8 cellular contexts compared by ENCODE assay signal in genomic region chr12:30795660-30796507, GRCh38. TPM values are rescaled to one million over a fixed set of nuclear protein-coding genes. Genes with fewer than 3 reads are reported as not detected.
DNase-seq lines count a peak whose midpoint lies in the region; ATAC-seq and TF ChIP-seq lines count a peak whose summit lies in the region.

No MANE protein-coding gene starts in this region.

- under 1% methylated on average over 70 of the region's 70 CpGs for WGBS in HUES64
- WGBS in lower leg skin, 2 donors = 2 to 8% methylated on average over 54 to 58 of the region's 70 CpGs

- H3K27ac ChIP-seq in HUES64 (ENCODE audit: low read depth, low read length) = peak overlapping the region; percentile 95

- no peaks in the 10 kb centered on the region for H3K9me3 ChIP-seq in HUES64 (ENCODE audit: insufficient read depth, low read depth, low read length)

- intact Hi-C loops in lower leg skin (cut with DNase I; ENCODE audit: low total_unique reads) = no loop called here

- peaks cover 10% of the 10 kb centered on the region; the same call in 1 of the 2 replicates for H3K27me3 ChIP-seq in HUES64 (ENCODE audit: insufficient read depth, low read length)

- TF ChIP-seq CTCF in WTC11 (IDR thresholded peaks at IDR 0.05) (no peak), lower leg skin (IDR thresholded peaks at IDR 0.05) (no peak)

- peaks cover 56% of the 10 kb centered on the region for H3K4me1 Mint-ChIP-seq in WTC11

- H3K36me3 Mint-ChIP-seq in WTC11 = peaks cover 19% of the 10 kb centered on the region

- H3K9me3 Mint-ChIP-seq in WTC11 = peaks cover 7% of the 10 kb centered on the region

- peak overlapping the region; percentile 65 for H3K4me3 ChIP-seq in HUES64 (ENCODE audit: low read length)
- H3K4me3 ChIP-seq in lower leg skin (ENCODE audit: low read depth, poor library complexity, severe bottlenecking) = peak overlapping the region; percentile 34

- H3K36me3 ChIP-seq in HUES64 (ENCODE audit: insufficient read depth, low read length) = peaks cover 13% of the 10 kb centered on the region; the same call in 1 of the 2 replicates

- H3K4me3 Mint-ChIP-seq in WTC11 = peak overlapping the region; percentile 78

- H3K9ac ChIP-seq in HUES64 (ENCODE audit: low read depth, low read length) = peak overlapping the region; percentile 82

- H3K27ac Mint-ChIP-seq in WTC11 = peak overlapping the region; percentile 53

- CTCF ChIA-PET in WTC11 (lab: Charles Lee) = interaction anchor here (0.6 to 4.5 kb wide), 8 partner anchors 10 to 100 kb away, joined by 3 to 59 read pairs (median 4); partner anchors contain the start of genes CAPRIN2 and IPO8

- ATAC-seq in GM21576 (IDR thresholded peaks at IDR 0.05; ENCODE audit: unreplicated experiment) (peak; percentile 79), WTC11 (peak; percentile 61)

- no peak for TF ChIP-seq POLR2A in lower leg skin (IDR thresholded peaks at IDR 0.05)

- POLR2A ChIA-PET in WTC11 (lab: Charles Lee) = interaction anchor here (1.0 to 3.1 kb wide), 5 partner anchors 10 to 100 kb away, joined by 3 to 37 read pairs (median 6); partner anchors contain the start of genes CAPRIN2 and IPO8

- peaks cover 21% of the 10 kb centered on the region for H3K4me1 ChIP-seq in HUES64 (ENCODE audit: insufficient read depth, low read length)

- peaks cover 17% of the 10 kb centered on the region for H3K27me3 Mint-ChIP-seq in WTC11 (ENCODE audit: low read depth)

- peak; percentile 82 for DNase-seq in ELF-1 (ENCODE audit: low read depth, low spot score)
- peak; percentile 81 for DNase-seq in WTC11 (ENCODE audit: low spot score)
- peak; percentile 81 for DNase-seq in dermis blood vessel endothelial cell
- DNase-seq in lower leg skin (ENCODE audit: low spot score in 2 of 2) = peak in 1 of 2 donors; percentile 90
- peak; percentile 7 to 16 for DNase-seq in stimulated activated CD8-positive, alpha-beta memory T cell treated with anti-CD3 and anti-CD28 coated beads, Interleukin-15, amount 100 ng/mL, for 4 hours (ENCODE audit: low read depth in 2 of 2)
- no peak for DNase-seq in NCI-H2196 (lab: John Stamatoyannopoulos, UW; ENCODE audit: unreplicated experiment)

TF ChIP-seq in WTC11, 78 proteins besides CTCF, POLR2A, EP300 and RAD21:
- TF ChIP-seq RELA (CRISPR knock-in tag; IDR thresholded peaks at IDR 0.05; ENCODE audit: borderline replicate concordance) (peak; percentile 80; the same call in 1 of the 2 replicates), GABPB1 (CRISPR knock-in tag; IDR thresholded peaks at IDR 0.05) (0 out of 2 replicates have a peak, but pooled peaks have one; percentile 16), SP1 (CRISPR knock-in tag; conservative IDR thresholded peaks at IDR 0.05) (peak; percentile 12; the same call in 1 of the 2 replicates), ZNF121 (CRISPR knock-in tag; IDR thresholded peaks at IDR 0.05) (no peak), CBFB (CRISPR knock-in tag; IDR thresholded peaks at IDR 0.05; ENCODE audit: low read depth) (no peak), TEAD1 (CRISPR knock-in tag; IDR thresholded peaks at IDR 0.05) (no peak; the same call in 1 of the 2 replicates), FOXK1 (CRISPR knock-in tag; IDR thresholded peaks at IDR 0.05) (peak; percentile 36; the same call in 1 of the 2 replicates), ZNF671 (CRISPR knock-in tag; IDR thresholded peaks at IDR 0.05) (no peak), MAX (CRISPR knock-in tag; IDR thresholded peaks at IDR 0.05) (peak; percentile 55), ZNF423 (CRISPR knock-in tag; IDR thresholded peaks at IDR 0.05) (0 out of 2 replicates have a peak, but pooled peaks have one; percentile 9), ARID4B (CRISPR knock-in tag; IDR thresholded peaks at IDR 0.05; ENCODE audit: borderline replicate concordance) (peak; percentile 54; the same call in 1 of the 2 replicates), KAT7 (CRISPR knock-in tag; IDR thresholded peaks at IDR 0.05; ENCODE audit: borderline replicate concordance) (peak; percentile 82; the same call in 1 of the 2 replicates), PRRX2 (CRISPR knock-in tag; IDR thresholded peaks at IDR 0.05) (0 out of 2 replicates have a peak, but pooled peaks have one; percentile 48), JUN (CRISPR knock-in tag; IDR thresholded peaks at IDR 0.05) (peak; percentile 15; the same call in 1 of the 2 replicates), E2F5 (CRISPR knock-in tag; IDR thresholded peaks at IDR 0.05) (0 out of 2 replicates have a peak, but pooled peaks have one; percentile 39), ATF1 (CRISPR knock-in tag; IDR thresholded peaks at IDR 0.05) (0 out of 2 replicates have a peak, but pooled peaks have one; percentile 21), ZBTB43 (CRISPR knock-in tag; IDR thresholded peaks at IDR 0.05) (peak; percentile 51; the same call in 1 of the 2 replicates)

RNA-seq across cellular contexts. Expression of gene CAPRIN2, which starts 41.1 kb away (rescaled TPM):
- polyA plus RNA-seq in HUES64 (2013, experiment 1 of 2) = 34.5 TPM
- polyA plus RNA-seq in HUES64 (2013, experiment 2 of 2) = 41.1 TPM
- 55.9 to 62.7 TPM (median 59.7 TPM) in 3 replicates for total RNA-seq in WTC11 (2021)
- total RNA-seq in dermis blood vessel endothelial cell = 12.0 and 13.4 TPM in 2 replicates
- 10 to 100 TPM; 12.1 to 29.0 (median 16.2) TPM for total RNA-seq in lower leg skin
